In genomic region chr7:150806863-150807262, GRCh38 we compare ENCODE assay signal across 21 cellular contexts. TPM values are rescaled to one million over a fixed set of nuclear protein-coding genes. Genes with fewer than 3 reads are reported as not detected.
A peak's percentile ranks its signal among the peaks of the same experiment; 100 is the strongest.
DNase-seq lines count a peak whose midpoint lies in the region; ATAC-seq and TF ChIP-seq lines count a peak whose summit lies in the region.
"Had no signal": no experiment of that assay in that cellular context is flagged by ENCODE, and none has a peak within 500 bp of the region (broad histone marks: within the 10 kb centered on the region; RNA-seq: fewer than 3 reads in every experiment).

No MANE protein-coding gene starts in this region.

- H2AFZ ChIP-seq in GM23338 (no peak overlapping the region), OCI-LY7 (ENCODE audit: low read length) (no peak overlapping the region)

- DNase-seq in A673 (ENCODE audit: low spot score) (no peak), GM23338 (ENCODE audit: low spot score) (peak; percentile 36), OCI-LY7 (ENCODE audit: low spot score) (no peak), fibroblast of mammary gland (ENCODE audit: low read depth) (no peak), SW480 (ENCODE audit: low spot score) (no peak)
- DNase-seq: ACHN, AML-193, COR-L47, DMS153, Karpas-422, MM.1S, NCI-H1105 treated with DMSO at 0.1 percent for 48 hours, NCI-H187, NCI-H446 treated with DMSO at 0.1 percent for 48 hours, NCI-H748 treated with DMSO at 0.1 percent for 48 hours, T-cell had no signal

- peaks cover 3% of the 10 kb centered on the region; the same call in 2 of the 3 replicates for H3K4me1 Mint-ChIP-seq in GM23338

- ATAC-seq in GM23338 (0 out of 3 replicates have a peak, but pooled peaks have one; percentile 30), GM18511 (IDR thresholded peaks at IDR 0.05; ENCODE audit: unreplicated experiment) (no peak), HG03432 (IDR thresholded peaks at IDR 0.05; ENCODE audit: unreplicated experiment) (no peak)
- ATAC-seq: Panc1, T-cell had no signal

- H3K4me3 ChIP-seq in A673 (ENCODE audit: low read depth, low read length, poor library complexity, severe bottlenecking) (no peak overlapping the region), GM23338 (no peak overlapping the region), OCI-LY7 (ENCODE audit: low read depth, low read length, poor library complexity, severe bottlenecking) (no peak overlapping the region), fibroblast of mammary gland (ENCODE audit: control insufficient read depth, low read depth, low read length) (no peak overlapping the region)

- no peak overlapping the region for H3K27ac Mint-ChIP-seq in GM23338
- H3K27ac Mint-ChIP-seq: T-cell had no signal

- H3K9me3 ChIP-seq in A673 (ENCODE audit: low read depth, low read length, poor library complexity, severe bottlenecking) (peaks cover 12% of the 10 kb centered on the region), OCI-LY7 (ENCODE audit: low read length) (no peaks in the 10 kb centered on the region)

- no peaks in the 10 kb centered on the region for H3F3A ChIP-seq in GM23338 (replicated peaks; ENCODE audit: low read depth)

- BruUV-seq in A673 (replicated peaks; lab: Mats Ljungman, UMichigan), result no TSS peak
- BruUV-seq in OCI-LY7 (replicated peaks; lab: Mats Ljungman, UMichigan), result no TSS peak

- no peaks in the 10 kb centered on the region for H3K36me3 ChIP-seq in A673 (ENCODE audit: insufficient read depth, low read length, poor library complexity, severe bottlenecking)
- H3K36me3 ChIP-seq in GM23338 (ENCODE audit: insufficient read depth), result no peaks in the 10 kb centered on the region
- H3K36me3 ChIP-seq in OCI-LY7 (ENCODE audit: insufficient read depth, low read length), result no peaks in the 10 kb centered on the region

- H3K27me3 Mint-ChIP-seq in GM23338 (ENCODE audit: insufficient read depth, low read depth, poor library complexity), result peaks cover 9% of the 10 kb centered on the region

- TF ChIP-seq CTCF in A673 (conservative IDR thresholded peaks at IDR 0.05; ENCODE audit: low read depth, low read length) (peak; percentile 36; the same call in 1 of the 2 replicates), GM23338 (conservative IDR thresholded peaks at IDR 0.05; ENCODE audit: low read depth in 2 of 2) (peak; percentile 24 to 59; a peak in 3 of 4 replicates), OCI-LY7 (conservative IDR thresholded peaks at IDR 0.05; ENCODE audit: low read length) (peak; percentile 34; the same call in 1 of the 2 replicates), fibroblast of mammary gland (conservative IDR thresholded peaks at IDR 0.05; ENCODE audit: control insufficient read depth, insufficient read depth, low read depth, low read length) (peak; percentile 2)

- CTCF ChIA-PET in A673 (lab: Charles Lee) (no interaction called here), OCI-LY7 (lab: Charles Lee; ENCODE audit: unreplicated experiment) (no interaction called here)

- H3K9me3 Mint-ChIP-seq in GM23338, result peaks cover 17% of the 10 kb centered on the region

- H3K9me2 ChIP-seq in GM23338 (ENCODE audit: insufficient read depth) (no peaks in the 10 kb centered on the region), OCI-LY7 (ENCODE audit: insufficient read depth, low read length) (no peaks in the 10 kb centered on the region)

- no peak overlapping the region for H3K4me3 Mint-ChIP-seq in GM23338
- H3K4me3 Mint-ChIP-seq: T-cell had no signal

- H3K27me3 ChIP-seq in A673 (replicated peaks; ENCODE audit: insufficient read depth, low read depth, low read length, poor library complexity) (no peaks in the 10 kb centered on the region), GM23338 (ENCODE audit: insufficient read depth) (peaks cover 24% of the 10 kb centered on the region)

- no peak overlapping the region for H3K4me2 ChIP-seq in GM23338
- no peak overlapping the region for H3K4me2 ChIP-seq in OCI-LY7 (ENCODE audit: low read length)

- H3K4me1 ChIP-seq in A673 (ENCODE audit: insufficient read depth, low read length, poor library complexity, severe bottlenecking) (peaks cover 13% of the 10 kb centered on the region), GM23338 (ENCODE audit: insufficient read depth) (no peaks in the 10 kb centered on the region), OCI-LY7 (ENCODE audit: insufficient read depth, low read length, poor library complexity, severe bottlenecking) (no peaks in the 10 kb centered on the region)

- intact Hi-C loops in A673 (cut with micrococcal nuclease; ENCODE audit: unreplicated experiment) (loop anchor here (2.0 kb wide), 1 partner anchor 28 kb away; no protein-coding TSS in a partner anchor), OCI-LY7 (cut with micrococcal nuclease; ENCODE audit: unreplicated experiment) (no loop called here)

- H3K36me3 Mint-ChIP-seq in GM23338 (ENCODE audit: low read depth), result peaks cover 10% of the 10 kb centered on the region; the same call in 1 of the 3 replicates

- no peak overlapping the region for H3K27ac ChIP-seq in A673 (ENCODE audit: low read depth, low read length, poor library complexity, severe bottlenecking)
- no peak overlapping the region for H3K27ac ChIP-seq in GM23338 (ENCODE audit: low read depth)
- no peak overlapping the region for H3K27ac ChIP-seq in OCI-LY7 (ENCODE audit: low read depth, low read length, poor library complexity, severe bottlenecking)

- POLR2A ChIA-PET in A673 (lab: Charles Lee; ENCODE audit: low non-redundant PET), result no interaction called here
- POLR2A ChIA-PET in OCI-LY7 (lab: Charles Lee), result no interaction called here

- H4K20me1 ChIP-seq in GM23338 (replicated peaks; ENCODE audit: insufficient read depth) (peaks cover 3% of the 10 kb centered on the region; the same call in 1 of the 2 replicates), OCI-LY7 (ENCODE audit: insufficient read depth, low read length) (no peaks in the 10 kb centered on the region)

- no peaks in the 10 kb centered on the region for H3K79me2 ChIP-seq in GM23338 (replicated peaks; ENCODE audit: insufficient read depth)
- no peaks in the 10 kb centered on the region for H3K79me2 ChIP-seq in OCI-LY7 (ENCODE audit: insufficient read depth, low read depth, low read length)

TF ChIP-seq in GM23338, 12 proteins besides CTCF, POLR2A, EP300 and RAD21 (continues in another document):
- no peak for TF ChIP-seq ETS1 (IDR thresholded peaks at IDR 0.05)
- TF ChIP-seq POLR2AphosphoS5 (IDR thresholded peaks at IDR 0.05; ENCODE audit: low read depth), result no peak
- no peak for TF ChIP-seq EZH2phosphoT487 (IDR thresholded peaks at IDR 0.05; ENCODE audit: unreplicated experiment)
- no peak for TF ChIP-seq NANOG (IDR thresholded peaks at IDR 0.05; ENCODE audit: borderline replicate concordance)
- no peak for TF ChIP-seq CREB1 (CRISPR knock-in tag; IDR thresholded peaks at IDR 0.05; ENCODE audit: low read depth)
- no peak for TF ChIP-seq EZH2 (IDR thresholded peaks at IDR 0.05; ENCODE audit: low read depth, unreplicated experiment)
- TF ChIP-seq JUNB (IDR thresholded peaks at IDR 0.05; ENCODE audit: unreplicated experiment), result no peak
- no peak for TF ChIP-seq STAT1 (IDR thresholded peaks at IDR 0.05; ENCODE audit: unreplicated experiment)
- TF ChIP-seq ZNF114 (CRISPR knock-in tag; IDR thresholded peaks at IDR 0.05), result no peak
- no peak for TF ChIP-seq REST (IDR thresholded peaks at IDR 0.05; ENCODE audit: unreplicated experiment)

RNA-seq across cellular contexts. Expression of gene TMEM176A, which starts 6.3 kb away (rescaled TPM):
- total RNA-seq in A673 (2021) (2.3 and 2.9 TPM in 2 replicates), OCI-LY7 (2022) (not detected in 2 replicates)
- total RNA-seq in GM23338 (2014; rRNA removed; shearing (Covaris generic)), result not detected in 2 replicates
- polyA plus RNA-seq in GM23338 (2016; fragmentation: Nextera tagmentation; extraction: Ambion mirVana), result 0.34 and 0.66 TPM in 2 replicates
- total RNA-seq in OCI-LY7 (2014; rRNA removed; shearing (Covaris generic)), result not detected in 2 replicates
- total RNA-seq: H4, SK-MEL-5 had no signal

RNA-seq across cellular contexts. Expression of gene TMEM176B, which starts 6.7 kb away (rescaled TPM):
- total RNA-seq in A673 (2021) (2.2 and 2.3 TPM in 2 replicates), OCI-LY7 (2022) (0.37 TPM in 1 of 2 replicates, not detected in the other)
- total RNA-seq in GM23338 (2014; rRNA removed; shearing (Covaris generic)), result 0.35 and 0.47 TPM in 2 replicates
- polyA plus RNA-seq in GM23338 (2016; fragmentation: Nextera tagmentation; extraction: Ambion mirVana), result 0.42 and 0.83 TPM in 2 replicates
- 0.09 TPM in 1 of 2 replicates, not detected in the other for total RNA-seq in OCI-LY7 (2014; rRNA removed; shearing (Covaris generic))

RNA-seq across cellular contexts. Expression of gene AOC1, which starts 45.5 kb away (rescaled TPM):
- total RNA-seq in A673 (2021) (not detected in 2 replicates), OCI-LY7 (2022) (not detected in 2 replicates)
- 0.47 TPM in 1 of 2 replicates, not detected in the other for total RNA-seq in GM23338 (2014; rRNA removed; shearing (Covaris generic))
- polyA plus RNA-seq in GM23338 (2016; fragmentation: Nextera tagmentation; extraction: Ambion mirVana), result not detected in 2 replicates
- not detected in 2 replicates for total RNA-seq in OCI-LY7 (2014; rRNA removed; shearing (Covaris generic))
